Comparison of ENCODE assay signal across 12 cellular contexts in the genomic region with DNA sequence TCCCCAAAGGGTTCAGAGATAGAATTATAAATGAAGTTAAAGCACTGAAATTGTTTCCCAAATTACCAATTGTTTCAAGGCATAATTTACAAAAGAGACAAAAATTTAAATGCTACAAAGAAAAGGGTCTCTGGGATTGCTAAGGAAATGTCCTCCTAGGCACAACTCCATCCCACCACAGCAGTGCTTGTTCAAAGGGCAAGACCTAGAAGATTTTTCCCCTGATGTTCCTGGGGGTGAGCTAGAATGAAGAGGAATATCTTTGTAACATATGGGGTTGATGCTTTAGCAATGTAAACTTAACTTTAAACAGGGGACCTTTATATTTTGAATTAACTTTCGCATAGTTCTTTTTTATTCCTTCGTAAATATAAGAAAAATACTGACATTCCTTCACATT. TPM values are rescaled to one million over a fixed set of nuclear protein-coding genes. Genes with fewer than 3 reads are reported as not detected.
DNase-seq lines count a peak whose midpoint lies in the region; ATAC-seq and TF ChIP-seq lines count a peak whose summit lies in the region.
"Had no signal": no experiment of that assay in that cellular context is flagged by ENCODE, and none has a peak within 500 bp of the region (broad histone marks: within the 10 kb centered on the region; RNA-seq: fewer than 3 reads in every experiment).

No MANE protein-coding gene starts in this region.

- no peak overlapping the region for H2AFZ ChIP-seq in SK-N-SH (ENCODE audit: low read depth)

- no peak for TF ChIP-seq CTCF in HL-60 (IDR thresholded peaks at IDR 0.05; ENCODE audit: insufficient read depth, low read length)
- TF ChIP-seq CTCF in SK-N-SH (IDR thresholded peaks at IDR 0.05) = no peak

- H3K36me3 ChIP-seq in CD8-positive, alpha-beta memory T cell (ENCODE audit: insufficient read depth, low read length) = no peaks in the 10 kb centered on the region
- no peaks in the 10 kb centered on the region for H3K36me3 ChIP-seq in aorta (ENCODE audit: control insufficient read depth in 1 of 2, insufficient read depth in 2 of 2, low read length in 1 of 2)
- no peaks in the 10 kb centered on the region for H3K36me3 ChIP-seq in SK-N-SH (replicated peaks in 1 of 2; ENCODE audit: control insufficient read depth in 1 of 2, insufficient read depth in 2 of 2, low read length in 1 of 2)

- H3K36me3 Mint-ChIP-seq in CD8-positive, alpha-beta memory T cell = peaks cover 5 to 49% (median 8%) of the 10 kb centered on the region in 3 donors
- peaks cover 19% of the 10 kb centered on the region for H3K36me3 Mint-ChIP-seq in activated naive CD8-positive, alpha-beta T cell
- H3K36me3 Mint-ChIP-seq in naive thymus-derived CD8-positive, alpha-beta T cell = peaks cover 0 to 20% (median 5%) of the 10 kb centered on the region in 3 donors

- H3K27ac ChIP-seq in CD8-positive, alpha-beta memory T cell (ENCODE audit: low read depth, low read length) = peak overlapping the region; percentile 82
- H3K27ac ChIP-seq in HL-60 (replicated peaks) = peak overlapping the region; percentile 92
- H3K27ac ChIP-seq in aorta (ENCODE audit: low read depth in 1 of 2, low read length in 2 of 2) = no peak overlapping the region
- no peak overlapping the region for H3K27ac ChIP-seq in SK-N-SH (ENCODE audit: low read depth in 2 of 2, low read length in 1 of 2)

- H3K4me2 ChIP-seq in SK-N-SH = no peak overlapping the region

- peaks cover 68 to 79% (median 71%) of the 10 kb centered on the region in 3 donors for H3K4me1 Mint-ChIP-seq in CD8-positive, alpha-beta memory T cell
- H3K4me1 Mint-ChIP-seq in activated naive CD8-positive, alpha-beta T cell (ENCODE audit: low read depth) = peaks cover 68% of the 10 kb centered on the region
- peaks cover 45 to 80% (median 71%) of the 10 kb centered on the region in 4 donors for H3K4me1 Mint-ChIP-seq in naive thymus-derived CD8-positive, alpha-beta T cell

- peak overlapping the region; percentile 73 to 99 (median 92) for H3K27ac Mint-ChIP-seq in CD8-positive, alpha-beta memory T cell
- peak overlapping the region; percentile 93 for H3K27ac Mint-ChIP-seq in activated naive CD8-positive, alpha-beta T cell
- H3K27ac Mint-ChIP-seq in naive thymus-derived CD8-positive, alpha-beta T cell = peak overlapping the region; percentile 83 to 97 (median 94)

- CTCF ChIA-PET in CD8-positive, alpha-beta memory T cell (lab: Charles Lee) = interaction anchor here (1.1 to 8.5 kb wide), 3 partner anchors 11 to 115 kb away, joined by 4 to 105 read pairs (median 15); no protein-coding TSS in a partner anchor
- CTCF ChIA-PET in SK-N-SH (lab: Yijun Ruan, JAX) = no interaction called here

- WGBS in aorta, 2 donors = 88 to 89% methylated on average over 2 of the region's 2 CpGs
- WGBS in SK-N-SH (ENCODE audit: low lambda C conversion rate) = 79% methylated on average over 2 of the region's 2 CpGs

- no peaks in the 10 kb centered on the region for H3F3A ChIP-seq in SK-N-SH (replicated peaks; ENCODE audit: insufficient read depth)

- peak overlapping the region; percentile 97 to 100 (median 98) for H3K4me3 Mint-ChIP-seq in CD8-positive, alpha-beta memory T cell
- H3K4me3 Mint-ChIP-seq in activated naive CD8-positive, alpha-beta T cell = peak overlapping the region; percentile 97
- peak overlapping the region; percentile 75 to 97 (median 95) for H3K4me3 Mint-ChIP-seq in naive thymus-derived CD8-positive, alpha-beta T cell
- H3K4me3 Mint-ChIP-seq: neural crest cell had no signal

- DNase-seq in CD8-positive, alpha-beta memory T cell = no peak
- peak in 1 of 2 experiments; percentile 23 for DNase-seq in HL-60 (ENCODE audit: low read depth in 1 of 2, low spot score in 1 of 2)
- DNase-seq in naive thymus-derived CD8-positive, alpha-beta T cell = no peak
- DNase-seq in nucleus accumbens (lab: John Stamatoyannopoulos, UW) = no peak
- no peak for DNase-seq in aorta
- DNase-seq in SK-N-SH = no peak
- DNase-seq: GOT3, NCI-H1092 had no signal

- POLR2A ChIA-PET in CD8-positive, alpha-beta memory T cell (lab: Charles Lee) = interaction anchor here (0.6 to 2.9 kb wide), 5 partner anchors 10 to 20 kb away, joined by 4 to 9 read pairs (median 6); no protein-coding TSS in a partner anchor
- POLR2A ChIA-PET in naive thymus-derived CD8-positive, alpha-beta T cell (lab: Charles Lee) = interaction anchor here (1.6 to 10.0 kb wide), 3 partner anchors 12 to 119 kb away, joined by 5 to 142 read pairs (median 12); no protein-coding TSS in a partner anchor
- POLR2A ChIA-PET in SK-N-SH (lab: Yijun Ruan, JAX) = no interaction called here

- H4K20me1 ChIP-seq in SK-N-SH (ENCODE audit: insufficient read depth) = no peaks in the 10 kb centered on the region

- no peak for ATAC-seq in naive thymus-derived CD8-positive, alpha-beta T cell
- ATAC-seq in HG02870 (IDR thresholded peaks at IDR 0.05; ENCODE audit: unreplicated experiment) (no peak), aorta (ENCODE audit: low FRiP score) (no peak)

- H3K27me3 Mint-ChIP-seq in CD8-positive, alpha-beta memory T cell = peaks cover 0 to 7% of the 10 kb centered on the region in 2 donors
- H3K27me3 Mint-ChIP-seq in activated naive CD8-positive, alpha-beta T cell = no peaks in the 10 kb centered on the region
- no peaks in the 10 kb centered on the region for H3K27me3 Mint-ChIP-seq in naive thymus-derived CD8-positive, alpha-beta T cell

- intact Hi-C loops in aorta (cut with DNase I) = no loop called here

- no peak for TF ChIP-seq EP300 in SK-N-SH (IDR thresholded peaks at IDR 0.05; ENCODE audit: borderline replicate concordance in 1 of 2, low read depth in 1 of 2, low read length in 1 of 2)

- H3K9me3 Mint-ChIP-seq in CD8-positive, alpha-beta memory T cell = no peaks in the 10 kb centered on the region
- no peaks in the 10 kb centered on the region for H3K9me3 Mint-ChIP-seq in activated naive CD8-positive, alpha-beta T cell (ENCODE audit: low read depth)
- H3K9me3 Mint-ChIP-seq in naive thymus-derived CD8-positive, alpha-beta T cell = no peaks in the 10 kb centered on the region

- H3K4me3 ChIP-seq in CD8-positive, alpha-beta memory T cell (ENCODE audit: low read length) = peak overlapping the region; percentile 81
- peak overlapping the region; percentile 41 for H3K4me3 ChIP-seq in HL-60 (replicated peaks; ENCODE audit: insufficient read depth, low read length)
- no peak overlapping the region for H3K4me3 ChIP-seq in aorta (ENCODE audit: low read length in 2 of 2)
- no peak overlapping the region for H3K4me3 ChIP-seq in SK-N-SH (ENCODE audit: low read depth in 2 of 2, low read length in 1 of 2)

- H3K4me1 ChIP-seq in CD8-positive, alpha-beta memory T cell (ENCODE audit: insufficient read depth, low read length) = peaks cover 55% of the 10 kb centered on the region
- no peaks in the 10 kb centered on the region for H3K4me1 ChIP-seq in aorta (ENCODE audit: control insufficient read depth in 1 of 2, insufficient read depth in 2 of 2, low read length in 2 of 2)
- H3K4me1 ChIP-seq in SK-N-SH (ENCODE audit: control insufficient read depth in 1 of 2, insufficient read depth in 2 of 2, low read depth in 1 of 2, low read length in 1 of 2) = no peaks in the 10 kb centered on the region; a peak in 2 of 4 replicates

- H3K9ac ChIP-seq in SK-N-SH = no peak overlapping the region

- H3K79me2 ChIP-seq in SK-N-SH (ENCODE audit: insufficient read depth) = no peaks in the 10 kb centered on the region

- H3K27me3 ChIP-seq in CD8-positive, alpha-beta memory T cell (ENCODE audit: insufficient read depth, low read length, poor library complexity, severe bottlenecking) = no peaks in the 10 kb centered on the region
- H3K27me3 ChIP-seq in HL-60 (ENCODE audit: insufficient read depth, poor library complexity, severe bottlenecking) (no peaks in the 10 kb centered on the region), aorta (ENCODE audit: control insufficient read depth in 1 of 2, insufficient read depth in 2 of 2, low read length in 1 of 2) (peaks cover 0 to 2% of the 10 kb centered on the region in 2 donors), SK-N-SH (ENCODE audit: insufficient read depth) (no peaks in the 10 kb centered on the region)

- H3K9me3 ChIP-seq in CD8-positive, alpha-beta memory T cell (ENCODE audit: low read length) = no peaks in the 10 kb centered on the region
- H3K9me3 ChIP-seq in aorta (ENCODE audit: control insufficient read depth, low read length) = no peaks in the 10 kb centered on the region
- 0 out of 2 replicates have a peak, but pooled peaks cover 3% of the 10 kb centered on the region for H3K9me3 ChIP-seq in SK-N-SH

- no peaks in the 10 kb centered on the region for H3K9me2 ChIP-seq in SK-N-SH

- no peak for TF ChIP-seq RAD21 in SK-N-SH (IDR thresholded peaks at IDR 0.05; ENCODE audit: low read length)

TF ChIP-seq in SK-N-SH, 30 proteins besides CTCF, POLR2A, EP300 and RAD21 (continues in another document):
- TF ChIP-seq TAF1 (IDR thresholded peaks at IDR 0.05; ENCODE audit: borderline replicate concordance, low read depth, low read length) (no peak), FOSL2 (IDR thresholded peaks at IDR 0.05; ENCODE audit: borderline replicate concordance, low read depth) (no peak), NFIC (IDR thresholded peaks at IDR 0.05; ENCODE audit: borderline replicate concordance) (no peak)

RNA-seq across cellular contexts. Expression of gene LCP1, which starts 1.6 kb away (rescaled TPM):
- 100 to 1,000 TPM; 838 to 869 TPM for total RNA-seq in CD8-positive, alpha-beta memory T cell
- 1,545 TPM for polyA plus RNA-seq in CD8-positive, alpha-beta memory T cell
- 100 to 1,000 TPM; 391 to 409 TPM for total RNA-seq in naive thymus-derived CD8-positive, alpha-beta T cell
- 1,000 to 10,000 TPM in 1 of 3 donors, 100 to 1,000 TPM in 2; 834 to 1,034 (median 852) TPM for polyA plus RNA-seq in naive thymus-derived CD8-positive, alpha-beta T cell
- total RNA-seq in aorta = 10 to 100 TPM; 74.7 to 76.5 TPM
- polyA plus RNA-seq in aorta = 10 to 100 TPM in 1 of 2 donors, 1 to 10 TPM in 1; 6.2 to 36.2 TPM
- 0.03 and 0.06 TPM in 2 replicates for polyA plus RNA-seq in SK-N-SH (2012; rRNA removed)
- 0.03 and 0.04 TPM in 2 replicates for polyA plus RNA-seq in SK-N-SH (2012; cell fraction: cytosol; rRNA removed)
- 0.02 and 0.07 TPM in 2 replicates for polyA plus RNA-seq in SK-N-SH (2012; cell fraction: nucleus; rRNA removed)

RNA-seq across cellular contexts. Expression of gene LRRC63, which starts 31.3 kb away (rescaled TPM):
- under 1 TPM; 0.55 TPM for total RNA-seq in CD8-positive, alpha-beta memory T cell
- polyA plus RNA-seq in CD8-positive, alpha-beta memory T cell = not detected
- under 1 TPM; 0.52 to 0.62 TPM for total RNA-seq in naive thymus-derived CD8-positive, alpha-beta T cell
- under 1 TPM in 2 of 3 donors, not detected in 1; 0.22 to 0.23 TPM for polyA plus RNA-seq in naive thymus-derived CD8-positive, alpha-beta T cell
- under 1 TPM in 1 of 2 donors, not detected in 1; 0.99 TPM for total RNA-seq in aorta
- under 1 TPM in 1 of 2 donors, not detected in 1; 0.15 TPM for polyA plus RNA-seq in aorta
- 0.03 and 0.13 TPM in 2 replicates for polyA plus RNA-seq in SK-N-SH (2012; rRNA removed)
- 0.05 and 0.08 TPM in 2 replicates for polyA plus RNA-seq in SK-N-SH (2012; cell fraction: cytosol; rRNA removed)
- polyA plus RNA-seq in SK-N-SH (2012; cell fraction: nucleus; rRNA removed) = 0.18 and 0.20 TPM in 2 replicates
- polyA plus RNA-seq: urinary bladder had no signal

Comparison
In these comparisons a context has a peak if more than half of its experiments do, and no peak if none do; other contexts are left out.
1. H3K27ac ChIP-seq: peak in CD8-positive, alpha-beta memory T cell (single experiment) and HL-60 (single experiment); none in aorta (0 of 2) and SK-N-SH (0 of 2).
2. H3K4me3 ChIP-seq: peak in CD8-positive, alpha-beta memory T cell (single experiment) and HL-60 (single experiment); none in aorta (0 of 2) and SK-N-SH (0 of 2).
3. RNA of gene LCP1, which starts 1.6 kb away (polyA plus RNA-seq): 1,545 TPM in CD8-positive, alpha-beta memory T cell (single experiment) and 834 to 1,034 TPM in naive thymus-derived CD8-positive, alpha-beta T cell; 6.2 to 36.2 TPM in aorta and 0.02 to 0.07 TPM in SK-N-SH; every median in the first group is over 10 times any median in the second.
4. Peak in every context shown above with its lines, with median percentiles within 50 percentile points of each other: H3K27ac Mint-ChIP-seq and H3K4me3 Mint-ChIP-seq.